In the genomic region with DNA sequence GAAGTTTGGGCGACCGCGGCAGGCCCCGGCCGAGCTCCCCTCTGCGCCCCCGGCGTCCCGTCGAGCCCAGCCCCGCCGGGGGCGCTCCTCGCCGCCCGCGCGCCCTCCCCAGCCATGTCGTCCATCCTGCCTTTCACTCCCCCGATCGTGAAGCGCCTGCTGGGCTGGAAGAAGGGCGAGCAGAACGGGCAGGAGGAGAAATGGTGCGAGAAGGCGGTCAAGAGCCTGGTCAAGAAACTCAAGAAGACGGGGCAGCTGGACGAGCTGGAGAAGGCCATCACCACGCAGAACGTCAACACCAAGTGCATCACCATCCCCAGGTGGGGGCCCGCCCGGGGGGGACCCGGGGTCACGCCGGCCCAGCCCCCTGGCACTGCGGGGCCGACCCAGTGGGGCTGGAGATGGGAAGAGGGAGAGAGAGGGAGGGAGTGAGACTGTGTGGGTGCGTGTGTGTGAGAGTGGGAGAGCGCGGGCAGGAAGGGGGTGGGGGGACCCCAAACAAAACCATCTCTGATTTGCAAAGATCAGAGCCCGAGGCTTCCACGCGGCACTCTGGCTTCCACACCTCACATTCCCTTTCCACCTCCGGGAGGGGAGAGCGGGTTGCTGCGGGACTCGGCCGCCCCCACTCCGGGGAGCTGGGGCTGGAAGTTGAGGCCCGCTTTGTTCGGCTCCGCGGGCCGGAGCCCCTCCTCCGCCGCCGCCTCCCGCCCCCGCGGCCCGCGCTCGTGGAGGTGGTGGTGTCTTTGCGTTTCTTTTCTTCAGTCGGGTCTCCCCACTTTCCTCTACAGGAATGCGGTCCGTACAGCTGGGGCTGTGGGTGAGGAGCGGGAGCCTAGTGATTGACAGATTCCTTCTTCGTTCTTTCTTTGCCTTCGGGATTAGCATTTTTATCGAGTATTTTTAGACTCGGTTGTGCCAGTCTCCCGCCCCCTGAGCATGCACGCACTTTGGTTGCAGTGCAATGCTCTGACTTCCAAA, we compare ENCODE assay signal across 8 cellular contexts. TPM values are rescaled to one million over a fixed set of nuclear protein-coding genes. Genes with fewer than 3 reads are reported as not detected.
A peak's percentile ranks its signal among the peaks of the same experiment; 100 is the strongest.
DNase-seq lines count a peak whose midpoint lies in the region; ATAC-seq and TF ChIP-seq lines count a peak whose summit lies in the region.

No MANE protein-coding gene starts in this region.

- no peaks in the 10 kb centered on the region; the same call in 1 of the 2 replicates for H3K79me2 ChIP-seq in KMS-11 (ENCODE audit: insufficient read depth, low read depth)

- H4K20me1 ChIP-seq in KMS-11 (ENCODE audit: insufficient read depth), result no peaks in the 10 kb centered on the region

- CTCF ChIA-PET in activated naive CD4-positive, alpha-beta T cell treated with anti-CD3 and anti-CD28 coated beads for 36 hours (lab: Charles Lee), result interaction anchor here (0.9 to 1.6 kb wide), 6 partner anchors 10 to 117 kb away, joined by 3 to 8 read pairs (median 4); no protein-coding TSS in a partner anchor

- intact Hi-C loops in activated naive CD4-positive, alpha-beta T cell treated with anti-CD3 and anti-CD28 coated beads for 36 hours (cut with micrococcal nuclease), result loop anchor here (5.0 kb wide), 2 partner anchors 236 to 771 kb away; no protein-coding TSS in a partner anchor
- intact Hi-C loops in left ventricle myocardium superior (cut with micrococcal nuclease), result no loop called here

- peak overlapping the region; percentile 75; the same call in 1 of the 2 replicates for H3K9ac ChIP-seq in KMS-11
- peak overlapping the region; percentile 95 to 98 (median 95) for H3K9ac ChIP-seq in skeletal muscle tissue (ENCODE audit: low read depth in 1 of 3, low read length in 3 of 3)

- peaks cover 18% of the 10 kb centered on the region for H3K36me3 Mint-ChIP-seq in activated naive CD4-positive, alpha-beta T cell treated with anti-CD3 and anti-CD28 coated beads for 36 hours (ENCODE audit: low read depth)

- peak; percentile 9 for TF ChIP-seq POLR2A in GM18526 (IDR thresholded peaks at IDR 0.05; ENCODE audit: extremely low read depth, insufficient read length)

- peaks cover 53% of the 10 kb centered on the region for H3K4me1 Mint-ChIP-seq in activated naive CD4-positive, alpha-beta T cell treated with anti-CD3 and anti-CD28 coated beads for 36 hours (ENCODE audit: low read depth)

- H3K9me3 ChIP-seq in skeletal muscle tissue (ENCODE audit: control insufficient read depth in 3 of 3, low read length in 3 of 3), result no peaks in the 10 kb centered on the region

- TF ChIP-seq CTCF in KMS-11 (conservative IDR thresholded peaks at IDR 0.05; ENCODE audit: low read depth, low read length), result no peak

- H3K27ac Mint-ChIP-seq in activated naive CD4-positive, alpha-beta T cell treated with anti-CD3 and anti-CD28 coated beads for 36 hours, result peak overlapping the region; percentile 91

- ATAC-seq in left ventricle myocardium superior, result no peak

- H3K27me3 ChIP-seq in KMS-11 (ENCODE audit: insufficient read depth, low read depth), result no peaks in the 10 kb centered on the region; the same call in 1 of the 2 replicates
- no peaks in the 10 kb centered on the region for H3K27me3 ChIP-seq in skeletal muscle tissue (ENCODE audit: control insufficient read depth in 3 of 3, insufficient read depth in 3 of 3, low read length in 3 of 3)

- H3K9me3 Mint-ChIP-seq in activated naive CD4-positive, alpha-beta T cell treated with anti-CD3 and anti-CD28 coated beads for 36 hours, result no peaks in the 10 kb centered on the region

- no peak overlapping the region for H3K4me3 ChIP-seq in KMS-11 (IDR thresholded peaks at IDR 0.05; ENCODE audit: insufficient read depth, low read depth, low read length)
- H3K4me3 ChIP-seq in skeletal muscle tissue (ENCODE audit: low read length in 3 of 3), result peak overlapping the region; percentile 77 to 94 (median 92)

- peak overlapping the region; percentile 95 for H3K4me3 Mint-ChIP-seq in activated naive CD4-positive, alpha-beta T cell treated with anti-CD3 and anti-CD28 coated beads for 36 hours

- H3K36me3 ChIP-seq in KMS-11 (ENCODE audit: insufficient read depth) (no peaks in the 10 kb centered on the region), skeletal muscle tissue (ENCODE audit: control insufficient read depth in 3 of 3, insufficient read depth in 3 of 3, low read length in 3 of 3) (peaks cover 0 to 8% (median 3%) of the 10 kb centered on the region in 3 donors)

- H3K27me3 Mint-ChIP-seq in activated naive CD4-positive, alpha-beta T cell treated with anti-CD3 and anti-CD28 coated beads for 36 hours (ENCODE audit: low read depth), result peaks cover 17% of the 10 kb centered on the region

- peak overlapping the region; percentile 85 for H2AFZ ChIP-seq in KMS-11 (ENCODE audit: low read depth)

- H3K4me1 ChIP-seq in KMS-11 (ENCODE audit: low read depth, poor library complexity, severe bottlenecking), result peaks cover 32% of the 10 kb centered on the region
- H3K4me1 ChIP-seq in skeletal muscle tissue (ENCODE audit: control insufficient read depth in 3 of 3, insufficient read depth in 3 of 3, low read length in 3 of 3), result peaks cover 40 to 52% (median 51%) of the 10 kb centered on the region in 3 donors

- H3K4me2 ChIP-seq in KMS-11, result peak overlapping the region; percentile 95

- H3K27ac ChIP-seq in KMS-11 (no peak overlapping the region), skeletal muscle tissue (ENCODE audit: low read depth, low read length) (peak overlapping the region; percentile 86)

- DNase-seq in activated naive CD4-positive, alpha-beta T cell treated with anti-CD3 and anti-CD28 coated beads for 36 hours, result peak; percentile 34
- DNase-seq in left ventricle myocardium superior, result peak; percentile 44
- DNase-seq in SIG-M5 treated with dmso at 0.1 percent for 504 hours (lab: John Stamatoyannopoulos, UW; ENCODE audit: unreplicated experiment), result no peak
- no peak for DNase-seq in cerebellar nuclear complex (lab: John Stamatoyannopoulos, UW)
- DNase-seq in Ammon's horn (ENCODE audit: low spot score), result no peak

RNA-seq across cellular contexts. Expression of a gene that starts 0.9 kb away (rescaled TPM):
- total RNA-seq in activated naive CD4-positive, alpha-beta T cell treated with anti-CD3 and anti-CD28 coated beads for 36 hours, result 10 to 100 TPM; 35.1 to 39.2 TPM
- total RNA-seq in left ventricle myocardium superior (16.7 TPM), skeletal muscle tissue (17.2 TPM)

Comparison
In these comparisons a context has a peak if more than half of its experiments do, and no peak if none do; other contexts are left out.
1. DNase-seq: peak in activated naive CD4-positive, alpha-beta T cell treated with anti-CD3 and anti-CD28 coated beads for 36 hours (single experiment) and left ventricle myocardium superior (single experiment); none in SIG-M5 treated with dmso at 0.1 percent for 504 hours (single experiment), cerebellar nuclear complex (0 of 2) and Ammon's horn (single experiment).